Comparison of ENCODE assay signal across 30 cellular contexts in the genomic region with DNA sequence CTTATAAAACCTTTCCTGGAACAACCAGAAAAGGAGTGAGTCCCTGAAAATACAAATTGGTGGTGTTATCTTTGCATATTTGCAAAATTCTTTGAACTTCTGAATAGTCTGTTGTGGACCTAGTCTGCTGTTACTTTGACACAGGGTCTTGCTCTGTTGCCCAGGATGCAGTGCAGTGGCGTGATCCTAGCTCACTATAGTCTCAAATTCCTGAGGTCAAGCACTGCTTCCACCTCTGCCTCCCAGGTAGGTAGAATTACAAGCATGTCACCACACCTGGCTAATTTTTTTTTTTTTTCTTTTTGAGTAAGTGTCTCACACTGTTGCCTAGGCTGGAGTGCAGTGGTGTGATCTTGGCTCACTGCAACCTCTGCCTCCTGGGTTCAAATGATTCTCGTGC. TPM values are rescaled to one million over a fixed set of nuclear protein-coding genes. Genes with fewer than 3 reads are reported as not detected.
"Had no signal": no experiment of that assay in that cellular context is flagged by ENCODE, and none has a peak within 500 bp of the region (broad histone marks: within the 10 kb centered on the region; RNA-seq: fewer than 3 reads in every experiment).

No MANE protein-coding gene starts in this region.

- H3K27me3 Mint-ChIP-seq: natural killer cell treated with Interleukin-12 subunit alpha and Interleukin-12 subunit beta and Interleukin-15 and Interleukin-18, amount 100 ng/mL, for 72 hours had no signal

- H3K27ac ChIP-seq: left lung, lower lobe of right lung, pancreas, prostate gland, sigmoid colon, spleen, transverse colon, upper lobe of left lung, vagina had no signal

- H3K4me3 Mint-ChIP-seq: naive thymus-derived CD4-positive, alpha-beta T cell; natural killer cell treated with Interleukin-12 subunit alpha and Interleukin-12 subunit beta and Interleukin-15 and Interleukin-18, amount 100 ng/mL, for 72 hours; neural crest cell; stimulated activated memory B cell treated with anti-CD40 and anti-IgM and Interleukin-4, amounts not matched to agents 10 μg/mL and 1 μg/mL and 100 μg/mL, for 72 hours; stimulated activated naive CD8-positive, alpha-beta T cell treated with anti-CD3 and anti-CD28 coated beads, Interleukin-15, amount 100 ng/mL, for 72 hours had no signal

- H3K36me3 ChIP-seq: left lung, lower lobe of right lung, pancreas, prostate gland, sigmoid colon, spleen, transverse colon, upper lobe of left lung, vagina had no signal

- ATAC-seq: left cardiac atrium; left lung; lower lobe of right lung; mucosa of descending colon; naive thymus-derived CD4-positive, alpha-beta T cell; natural killer cell treated with Interleukin-12 subunit alpha and Interleukin-12 subunit beta and Interleukin-15 and Interleukin-18, amount 100 ng/mL, for 72 hours; pancreas; right cardiac atrium; stimulated activated memory B cell treated with anti-CD40 and anti-IgM and Interleukin-4, amounts not matched to agents 10 μg/mL and 1 μg/mL and 100 μg/mL, for 72 hours; stimulated activated naive CD8-positive, alpha-beta T cell treated with anti-CD3 and anti-CD28 coated beads, Interleukin-15, amount 100 ng/mL, for 72 hours had no signal

- H3K4me1 ChIP-seq: left lung, pancreas, prostate gland, sigmoid colon, transverse colon had no signal

- H3K9me3 ChIP-seq: left lung, lower lobe of right lung, mucosa of descending colon, pancreas, prostate gland, sigmoid colon, spleen, transverse colon, upper lobe of left lung, vagina had no signal

- DNase-seq: hippocampal formation; kidney glomerular epithelial cell; left cardiac atrium; left lung; lower lobe of right lung; mammary epithelial cell; mesenchymal stem cell; midbrain; mucosa of descending colon; naive thymus-derived CD4-positive, alpha-beta T cell; nucleus accumbens; pancreas; posterior cingulate gyrus; retina; right cardiac atrium; sigmoid colon; small intestine; spleen; stimulated activated CD4-positive, alpha-beta T cell treated with anti-CD3 and anti-CD28 coated beads, Interleukin-4, amount 100 ng/mL, for 4 hours; stimulated activated CD8-positive, alpha-beta memory T cell treated with anti-CD3 and anti-CD28 coated beads, Interleukin-4, amount 100 ng/mL, for 48 hours; stimulated activated naive CD4-positive, alpha-beta T cell treated with Interleukin-2 at 50 U/mL for 16 hours; stimulated activated naive CD8-positive, alpha-beta T cell treated with anti-CD3 and anti-CD28 coated beads, Interleukin-15, amount 100 ng/mL, for 72 hours; substantia nigra; transverse colon; upper lobe of left lung had no signal

- H3K36me3 Mint-ChIP-seq: naive thymus-derived CD4-positive, alpha-beta T cell; natural killer cell treated with Interleukin-12 subunit alpha and Interleukin-12 subunit beta and Interleukin-15 and Interleukin-18, amount 100 ng/mL, for 72 hours; stimulated activated memory B cell treated with anti-CD40 and anti-IgM and Interleukin-4, amounts not matched to agents 10 μg/mL and 1 μg/mL and 100 μg/mL, for 72 hours had no signal

- H3K27ac Mint-ChIP-seq: naive thymus-derived CD4-positive, alpha-beta T cell; stimulated activated memory B cell treated with anti-CD40 and anti-IgM and Interleukin-4, amounts not matched to agents 10 μg/mL and 1 μg/mL and 100 μg/mL, for 72 hours had no signal

- H3K4me3 ChIP-seq: left lung, lower lobe of right lung, mucosa of descending colon, pancreas, prostate gland, sigmoid colon, spleen, transverse colon, upper lobe of left lung, vagina had no signal

- H3K27me3 ChIP-seq: pancreas, sigmoid colon, transverse colon, upper lobe of left lung, vagina had no signal

- H3K9me3 Mint-ChIP-seq: naive thymus-derived CD4-positive, alpha-beta T cell; natural killer cell treated with Interleukin-12 subunit alpha and Interleukin-12 subunit beta and Interleukin-15 and Interleukin-18, amount 100 ng/mL, for 72 hours; neural crest cell; stimulated activated memory B cell treated with anti-CD40 and anti-IgM and Interleukin-4, amounts not matched to agents 10 μg/mL and 1 μg/mL and 100 μg/mL, for 72 hours; stimulated activated naive CD8-positive, alpha-beta T cell treated with anti-CD3 and anti-CD28 coated beads, Interleukin-15, amount 100 ng/mL, for 72 hours had no signal

RNA-seq across cellular contexts. Expression of a gene that starts 43.7 kb away (rescaled TPM):
- polyA plus RNA-seq: naive thymus-derived CD4-positive, alpha-beta T cell had no signal
